Comparison of ENCODE assay signal across 21 cellular contexts in genomic region chr18:49621851-49622351, GRCh38.
A peak's percentile ranks its signal among the peaks of the same experiment; 100 is the strongest.
DNase-seq lines count a peak whose midpoint lies in the region; FAIRE-seq and TF ChIP-seq lines count a peak whose summit lies in the region.
"Had no signal": no experiment of that assay in that cellular context is flagged by ENCODE, and none has a peak within 500 bp of the region (broad histone marks: within the 10 kb centered on the region; RNA-seq: fewer than 3 reads in every experiment).

No MANE protein-coding gene starts in this region.

- dilution Hi-C loops in mammary epithelial cell (cut with HindIII; ENCODE audit: low sequenced_read_pairs) = loop anchor here (5.0 kb wide), 1 partner anchor 65 kb away; no protein-coding TSS in a partner anchor

- H3K18ac ChIP-seq in H1 (ENCODE audit: extremely low read depth, low read length) = no peak overlapping the region

- H3K23ac ChIP-seq in H1 (ENCODE audit: insufficient read length) = no peak overlapping the region

- no peak overlapping the region for H4K5ac ChIP-seq in H1 (ENCODE audit: insufficient read length, low read depth, low read length)

- no peak overlapping the region for H2BK120ac ChIP-seq in H1 (replicated peaks; ENCODE audit: low read depth, low read length)

- no peak overlapping the region for H2BK15ac ChIP-seq in H1 (ENCODE audit: low read length)

- H3K27ac ChIP-seq in mammary epithelial cell (ENCODE audit: insufficient read depth, low read depth, low read length) (no peak overlapping the region), H1 (ENCODE audit: low read depth, low read length) (no peak overlapping the region), smooth muscle cell (ENCODE audit: low read depth) (no peak overlapping the region)
- H3K27ac ChIP-seq: KMS-11, PC-9 had no signal

- no peaks in the 10 kb centered on the region for H3K27me3 Mint-ChIP-seq in MCF 10A (ENCODE audit: insufficient read depth, unreplicated experiment)
- peaks cover 4% of the 10 kb centered on the region for H3K27me3 Mint-ChIP-seq in type B pancreatic cell

- H3K36me3 Mint-ChIP-seq in MCF 10A (ENCODE audit: insufficient read depth, unreplicated experiment) = no peaks in the 10 kb centered on the region
- no peaks in the 10 kb centered on the region for H3K36me3 Mint-ChIP-seq in type B pancreatic cell

- H3K27me3 ChIP-seq in mammary epithelial cell (ENCODE audit: insufficient read depth, low read length) = no peaks in the 10 kb centered on the region
- H3K27me3 ChIP-seq in H1 (replicated peaks in 1 of 4; ENCODE audit: control insufficient read depth in 3 of 4, extremely low read depth in 1 of 4, insufficient read depth in 3 of 4, low read length in 3 of 4) = no peaks in the 10 kb centered on the region; a peak in 1 of 7 replicates
- H3K27me3 ChIP-seq in smooth muscle cell (ENCODE audit: low read depth) = no peaks in the 10 kb centered on the region

- H3F3A ChIP-seq in smooth muscle cell (ENCODE audit: low read depth) = no peaks in the 10 kb centered on the region

- intact Hi-C loops in mammary epithelial cell (cut with micrococcal nuclease) = no loop called here
- intact Hi-C loops in MCF 10A (cut with micrococcal nuclease) = no loop called here

- no peaks in the 10 kb centered on the region for H3K79me2 ChIP-seq in mammary epithelial cell (ENCODE audit: insufficient read depth, low read length)
- no peaks in the 10 kb centered on the region for H3K79me2 ChIP-seq in H1 (ENCODE audit: control insufficient read depth in 1 of 2, insufficient read depth in 2 of 2, low read length in 2 of 2)
- H3K79me2 ChIP-seq in smooth muscle cell (ENCODE audit: low read depth) = no peaks in the 10 kb centered on the region

- no peak for TF ChIP-seq POLR2A in H1 (IDR thresholded peaks at IDR 0.05; ENCODE audit: control extremely low read depth in 1 of 2, low read depth in 2 of 2, low read length in 2 of 2)

- POLR2A ChIA-PET in MCF 10A (lab: Yijun Ruan, JAX) = no interaction called here
- POLR2A ChIA-PET in H1 (lab: Charles Lee; ENCODE audit: partially characterized antibody) = no interaction called here

- WGBS in mammary epithelial cell (ENCODE audit: low coverage, missing lambda C conversion rate) = 91% methylated on average over 9 of the region's 9 CpGs
- WGBS in H1 (ENCODE audit: extremely low coverage in 1 of 2, insufficient coverage in 1 of 2, insufficient read length in 1 of 2, insufficient replicate concordance in 2 of 2, low coverage in 1 of 2, low lambda C conversion rate in 2 of 2, missing lambda C conversion rate in 1 of 2), 2 experiments = 90% methylated on average over 9 of the region's 9 CpGs; no CpG with 5 or more reads in 1 of the 2 experiments
- WGBS in smooth muscle cell (ENCODE audit: low lambda C conversion rate) = 89% methylated on average over 8 of the region's 9 CpGs

- H2BK12ac ChIP-seq in H1 (ENCODE audit: low read depth, low read length) = 0 out of 2 replicates have a peak overlapping the region, but pooled peaks have one; percentile 17

- H3K9me3 ChIP-seq in mammary epithelial cell (replicated peaks; ENCODE audit: insufficient read depth, low read length) (no peaks in the 10 kb centered on the region), H1 (ENCODE audit: insufficient read depth in 2 of 2, low read depth in 1 of 2, low read length in 1 of 2) (no peaks in the 10 kb centered on the region), smooth muscle cell (replicated peaks; ENCODE audit: low read depth) (no peaks in the 10 kb centered on the region)

- H3K4me1 ChIP-seq in mammary epithelial cell (ENCODE audit: insufficient read depth, low read length) (peaks cover 10% of the 10 kb centered on the region), H1 (replicated peaks in 1 of 4; ENCODE audit: control insufficient read depth in 3 of 4, insufficient read depth in 4 of 4, low read length in 3 of 4) (no peaks in the 10 kb centered on the region; a peak in 1 of 7 replicates), smooth muscle cell (ENCODE audit: low read depth) (peaks cover 10% of the 10 kb centered on the region)

- no peak overlapping the region for H3K56ac ChIP-seq in H1 (replicated peaks; ENCODE audit: insufficient read length, low read depth, low read length)

- no peaks in the 10 kb centered on the region for H3K23me2 ChIP-seq in H1 (ENCODE audit: low read depth, low read length)

- H3K27ac Mint-ChIP-seq in MCF 10A (ENCODE audit: low read depth, unreplicated experiment) = no peak overlapping the region
- H3K27ac Mint-ChIP-seq in type B pancreatic cell = peak overlapping the region; percentile 71
- H3K27ac Mint-ChIP-seq: HFFc6 had no signal

- TF ChIP-seq EP300 in H1 (IDR thresholded peaks at IDR 0.05; ENCODE audit: borderline replicate concordance in 1 of 2, low read depth in 2 of 2, low read length in 2 of 2) = no peak

- H4K20me1 ChIP-seq in mammary epithelial cell (ENCODE audit: insufficient read depth, low read length) (no peaks in the 10 kb centered on the region), H1 (replicated peaks in 1 of 2; ENCODE audit: control insufficient read depth in 1 of 2, insufficient read depth in 2 of 2, low read length in 2 of 2) (no peaks in the 10 kb centered on the region), smooth muscle cell (ENCODE audit: low read depth) (no peaks in the 10 kb centered on the region)

- H3K79me1 ChIP-seq in H1 (ENCODE audit: low read depth, low read length) = no peaks in the 10 kb centered on the region

- no peaks in the 10 kb centered on the region for H3K36me3 ChIP-seq in mammary epithelial cell (ENCODE audit: insufficient read depth, low read length)
- no peaks in the 10 kb centered on the region for H3K36me3 ChIP-seq in H1 (ENCODE audit: control insufficient read depth in 2 of 4, insufficient read depth in 4 of 4, low read length in 3 of 4)
- no peaks in the 10 kb centered on the region for H3K36me3 ChIP-seq in smooth muscle cell (ENCODE audit: low read depth)

- DNase-seq in mammary epithelial cell = no peak
- no peak for DNase-seq in MCF 10A (ENCODE audit: unreplicated experiment)
- no peak for DNase-seq in H1 (ENCODE audit: low read depth in 1 of 2, low spot score in 2 of 2)
- peak; percentile 49 for DNase-seq in mesenteric fat pad (ENCODE audit: low spot score)
- DNase-seq in type B pancreatic cell (ENCODE audit: extremely low spot score, unreplicated experiment) = no peak
- DNase-seq in NCI-H2227 (lab: John Stamatoyannopoulos, UW; ENCODE audit: unreplicated experiment) = no peak
- no peak for DNase-seq in OCI-M2 (lab: John Stamatoyannopoulos, UW; ENCODE audit: unreplicated experiment)
- no peak for DNase-seq in smooth muscle cell (lab: John Stamatoyannopoulos, UW; ENCODE audit: unreplicated experiment)
- DNase-seq: 8988T, Calu3, DMS79, GDM1, HFFc6, MM.1S, NCI-H1105, NCI-H1694 treated with DMSO at 0.1 percent for 48 hours, NCI-H69, PC-9, Right ventricle myocardium superior had no signal

- peak overlapping the region; percentile 29 for H2AFZ ChIP-seq in mammary epithelial cell (ENCODE audit: low read depth, low read length)
- no peak overlapping the region for H2AFZ ChIP-seq in H1 (ENCODE audit: low read length)
- H2AFZ ChIP-seq in smooth muscle cell (ENCODE audit: low read depth) = no peak overlapping the region
- H2AFZ ChIP-seq: PC-9 had no signal

- no peak for TF ChIP-seq CTCF in mammary epithelial cell (conservative IDR thresholded peaks at IDR 0.05 in 1 of 2, IDR thresholded peaks at IDR 0.05 in 1 of 2; ENCODE audit: extremely low read depth in 1 of 2, insufficient read depth in 1 of 2, low read depth in 1 of 2, low read length in 2 of 2)
- no peak for TF ChIP-seq CTCF in MCF 10A (IDR thresholded peaks at IDR 0.05; ENCODE audit: unreplicated experiment)
- no peak for TF ChIP-seq CTCF in H1 (IDR thresholded peaks at IDR 0.05; ENCODE audit: control extremely low read depth in 1 of 3, insufficient read depth in 1 of 3, low read depth in 1 of 3, low read length in 3 of 3)
- no peak for TF ChIP-seq CTCF in type B pancreatic cell (conservative IDR thresholded peaks at IDR 0.05)
- no peak for TF ChIP-seq CTCF in smooth muscle cell (IDR thresholded peaks at IDR 0.05; ENCODE audit: borderline replicate concordance, insufficient read depth, poor library complexity, severe bottlenecking)

- no peaks in the 10 kb centered on the region for H3K4me1 Mint-ChIP-seq in MCF 10A (ENCODE audit: insufficient read depth, unreplicated experiment)
- H3K4me1 Mint-ChIP-seq in type B pancreatic cell (ENCODE audit: unreplicated experiment) = peaks cover 44% of the 10 kb centered on the region

- H3K9ac ChIP-seq in mammary epithelial cell (ENCODE audit: insufficient read depth, low read length) (no peak overlapping the region), H1 (replicated peaks in 1 of 4; ENCODE audit: extremely low read depth in 1 of 4, low read depth in 3 of 4, low read length in 3 of 4) (no peak overlapping the region), smooth muscle cell (ENCODE audit: low read depth) (no peak overlapping the region)
- H3K9ac ChIP-seq: KMS-11 had no signal

- H3K4me3 ChIP-seq in mammary epithelial cell (replicated peaks in 1 of 3; ENCODE audit: insufficient read depth in 1 of 3, low read depth in 2 of 3, low read length in 3 of 3) (no peak overlapping the region), H1 (ENCODE audit: extremely low read depth in 1 of 4, insufficient read depth in 2 of 4, low read depth in 3 of 4, low read length in 4 of 4) (no peak overlapping the region), smooth muscle cell (no peak overlapping the region)
- H3K4me3 ChIP-seq: PC-9 had no signal

- no peaks in the 10 kb centered on the region for H3K9me3 Mint-ChIP-seq in MCF 10A (ENCODE audit: unreplicated experiment)
- no peaks in the 10 kb centered on the region for H3K9me3 Mint-ChIP-seq in type B pancreatic cell
- H3K9me3 Mint-ChIP-seq: HFFc6 had no signal

- in situ Hi-C loops in mammary epithelial cell (cut with MboI; ENCODE audit: low sequenced_read_pairs in 2 of 2) = no loop called here

- H3K14ac ChIP-seq in H1 (ENCODE audit: insufficient read length) = no peak overlapping the region

- H3K4me2 ChIP-seq in mammary epithelial cell (ENCODE audit: insufficient read depth, low read depth, low read length) (no peak overlapping the region), H1 (ENCODE audit: insufficient read depth in 1 of 2, low read depth in 2 of 2, low read length in 2 of 2) (no peak overlapping the region), smooth muscle cell (no peak overlapping the region)
- H3K4me2 ChIP-seq: KMS-11, PC-9 had no signal

- no peak overlapping the region for H3K4ac ChIP-seq in H1 (replicated peaks; ENCODE audit: insufficient read length, low read depth, low read length)

- H3K4me3 Mint-ChIP-seq in MCF 10A (ENCODE audit: unreplicated experiment) = no peak overlapping the region
- H3K4me3 Mint-ChIP-seq in type B pancreatic cell = no peak overlapping the region
- H3K4me3 Mint-ChIP-seq: HFFc6 had no signal

- TF ChIP-seq RAD21 in H1 (IDR thresholded peaks at IDR 0.05 in 1 of 2, conservative IDR thresholded peaks at IDR 0.05 in 1 of 2; ENCODE audit: low read depth in 2 of 2, low read length in 2 of 2) = no peak

- H4K91ac ChIP-seq in H1 (replicated peaks; ENCODE audit: insufficient read length, low read length) = no peak overlapping the region

- H2BK20ac ChIP-seq in H1 (ENCODE audit: low read length) = no peak overlapping the region

- no peak overlapping the region for H4K8ac ChIP-seq in H1 (ENCODE audit: extremely low read depth, insufficient read depth, low read length)

- CTCF ChIA-PET in mammary epithelial cell (lab: Charles Lee; ENCODE audit: low non-redundant PET) (no interaction called here), MCF 10A (lab: Yijun Ruan, JAX) (interaction anchor here (0.8 to 1.3 kb wide), 2 partner anchors 12 to 113 kb away, joined by 3 to 5 read pairs; no protein-coding TSS in a partner anchor), H1 (lab: Charles Lee; ENCODE audit: partially characterized antibody) (no interaction called here)

- no peak overlapping the region for H2AK5ac ChIP-seq in H1 (ENCODE audit: low read depth, low read length)

- no TSS peak for BruUV-seq in mammary epithelial cell (replicated peaks; lab: Mats Ljungman, UMichigan)
- no TSS peak for BruUV-seq in MCF 10A (replicated peaks; lab: Mats Ljungman, UMichigan)

- no peak for FAIRE-seq in H1 (lab: Jason Lieb, UNC)
- FAIRE-seq: HepG2 had no signal

- no peak overlapping the region for H2BK5ac ChIP-seq in H1 (ENCODE audit: low read depth, low read length)
